ENCODE assay signal across 9 cellular contexts in the genomic region with DNA sequence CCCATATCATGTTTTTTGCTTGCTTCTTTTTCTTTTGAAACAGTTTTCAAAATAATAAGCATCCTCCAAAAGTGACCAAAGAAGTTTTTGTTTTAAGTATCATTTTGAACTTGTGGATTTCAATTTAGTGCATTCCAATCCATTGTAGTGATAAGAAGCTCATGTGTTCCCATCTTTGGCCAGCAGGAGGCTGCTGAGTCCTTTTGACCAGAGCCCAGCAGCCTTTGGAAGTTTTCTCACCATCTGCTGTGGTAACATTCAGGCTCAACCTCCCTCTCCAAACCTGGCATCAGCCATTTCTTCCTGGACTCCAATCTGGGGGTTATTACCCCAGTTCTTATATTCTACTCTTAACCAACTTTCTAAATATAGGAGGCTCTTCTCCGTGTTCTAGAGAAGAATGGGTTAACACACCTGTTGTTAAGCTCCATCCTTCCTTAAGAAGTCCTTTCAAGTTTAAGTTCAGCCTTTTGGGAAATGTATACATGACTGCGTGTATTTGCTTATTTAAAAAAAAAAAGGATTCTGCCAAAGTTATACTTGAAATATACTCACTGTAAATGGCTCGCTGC.
DNase-seq lines count a peak whose midpoint lies in the region; ATAC-seq and TF ChIP-seq lines count a peak whose summit lies in the region.
"Had no signal": no experiment of that assay in that cellular context is flagged by ENCODE, and none has a peak within 500 bp of the region (broad histone marks: within the 10 kb centered on the region; RNA-seq: fewer than 3 reads in every experiment).

No MANE protein-coding gene starts in this region.

- no peaks in the 10 kb centered on the region for H3K27me3 ChIP-seq in brain microvascular endothelial cell (replicated peaks)
- H3K27me3 ChIP-seq: vagina had no signal

- DNase-seq in DMS79 treated with DMSO at 0.1 percent for 48 hours (lab: John Stamatoyannopoulos, UW) (peak; percentile 46), HS-5 (ENCODE audit: low read depth) (peak; percentile 20), RKO (ENCODE audit: low spot score) (peak; percentile 69), brain microvascular endothelial cell (peak; percentile 76), iPS-NIHi7 (ENCODE audit: extremely low spot score) (peak; percentile 78)
- peak; percentile 16 to 35 for DNase-seq in stimulated activated CD4-positive, alpha-beta T cell treated with anti-CD3 and anti-CD28 coated beads, Interleukin-4, amount 100 ng/mL, for 4 hours

- ATAC-seq in GM19372 (IDR thresholded peaks at IDR 0.05; ENCODE audit: low read depth, unreplicated experiment), result peak; percentile 85
- ATAC-seq in GM21526 (IDR thresholded peaks at IDR 0.05; ENCODE audit: low FRiP score, unreplicated experiment), result no peak

- no peaks in the 10 kb centered on the region for H3K36me3 ChIP-seq in brain microvascular endothelial cell (replicated peaks)
- H3K36me3 ChIP-seq: vagina had no signal

- TF ChIP-seq CTCF in brain microvascular endothelial cell (IDR thresholded peaks at IDR 0.05; ENCODE audit: low read depth, low read length, missing control alignments), result peak; percentile 82

- no peak overlapping the region for H3K27ac ChIP-seq in brain microvascular endothelial cell
- H3K27ac ChIP-seq: vagina had no signal

- in situ Hi-C loops in brain microvascular endothelial cell (cut with HindIII; ENCODE audit: low pct_ligation_motif_present, low sequenced_read_pairs), result no loop called here

- no peak overlapping the region for H3K4me3 ChIP-seq in brain microvascular endothelial cell (ENCODE audit: low read depth, low read length)
- H3K4me3 ChIP-seq: vagina had no signal

Comparison
In these comparisons a context has a peak if more than half of its experiments do, and no peak if none do; other contexts are left out.
1. DNase-seq: peak in every context shown above with its lines; median percentile 78 in iPS-NIHi7; 76 in brain microvascular endothelial cell; 69 in RKO; 46 in DMS79 treated with DMSO at 0.1 percent for 48 hours; 26 in stimulated activated CD4-positive, alpha-beta T cell treated with anti-CD3 and anti-CD28 coated beads, Interleukin-4, amount 100 ng/mL, for 4 hours; 20 in HS-5.